Comparison of ENCODE assay signal across 31 cellular contexts in the genomic region with DNA sequence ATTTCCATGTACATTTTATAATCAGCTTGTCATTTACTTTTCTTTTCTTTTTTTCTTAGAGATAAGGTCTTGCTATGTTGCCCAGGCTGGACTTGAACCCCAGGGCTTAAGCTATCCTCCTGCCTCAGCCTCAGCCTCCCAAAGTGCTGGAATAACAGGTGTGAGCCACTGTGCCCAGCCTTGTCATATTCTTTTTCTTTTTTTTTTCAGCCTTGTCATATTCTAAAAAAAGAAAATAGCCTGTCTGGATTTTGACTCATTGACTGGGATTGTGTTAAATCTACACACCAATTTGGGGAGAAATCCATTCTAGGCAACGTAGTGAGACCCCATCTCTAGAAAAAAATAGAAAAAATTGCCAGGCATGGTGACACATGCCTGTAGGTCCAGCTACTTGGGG.
"Had no signal": no experiment of that assay in that cellular context is flagged by ENCODE, and none has a peak within 500 bp of the region (broad histone marks: within the 10 kb centered on the region; RNA-seq: fewer than 3 reads in every experiment).

No MANE protein-coding gene starts in this region.

- H3K27ac Mint-ChIP-seq: activated CD4-positive, alpha-beta memory T cell treated with anti-CD3 and anti-CD28 coated beads, Interleukin-2, amount 10 ng/mL, durations not matched to agents 7 days and 5 days; activated naive CD4-positive, alpha-beta T cell treated with anti-CD3 and anti-CD28 coated beads for 36 hours; activated naive CD8-positive, alpha-beta T cell; activated T-helper 17 cell treated with anti-CD3 and anti-CD28 coated beads, Interleukin-2, amount 50 U/mL, for 72 hours; brain; IgD-negative memory B cell had no signal

- H3K9me3 Mint-ChIP-seq: activated CD4-positive, alpha-beta memory T cell treated with anti-CD3 and anti-CD28 coated beads, Interleukin-2, amount 10 ng/mL, durations not matched to agents 7 days and 5 days; activated naive CD4-positive, alpha-beta T cell treated with anti-CD3 and anti-CD28 coated beads for 36 hours; activated T-helper 17 cell treated with anti-CD3 and anti-CD28 coated beads, Interleukin-2, amount 50 U/mL, for 72 hours; brain; IgD-negative memory B cell had no signal

- H3K4me3 Mint-ChIP-seq: activated CD4-positive, alpha-beta memory T cell treated with anti-CD3 and anti-CD28 coated beads, Interleukin-2, amount 10 ng/mL, durations not matched to agents 7 days and 5 days; activated naive CD4-positive, alpha-beta T cell treated with anti-CD3 and anti-CD28 coated beads for 36 hours; activated naive CD8-positive, alpha-beta T cell; activated T-helper 17 cell treated with anti-CD3 and anti-CD28 coated beads, Interleukin-2, amount 50 U/mL, for 72 hours; brain; IgD-negative memory B cell had no signal

- H3K9me3 ChIP-seq: MG63 had no signal

- H3K4me3 ChIP-seq: MG63, SK-N-MC had no signal

- H3K27ac ChIP-seq: SK-N-MC, VCaP had no signal

- DNase-seq: activated CD4-positive, alpha-beta memory T cell treated with anti-CD3 and anti-CD28 coated beads, Interleukin-2, amount 10 ng/mL, durations not matched to agents 7 days and 5 days; activated CD4-positive, alpha-beta T cell treated with anti-CD3 and anti-CD28 coated beads, Interleukin-2, amount 50 U/mL, for 1 hour; activated CD4-positive, CD25-positive, alpha-beta regulatory T cell; activated gamma-delta T cell; activated naive CD4-positive, alpha-beta T cell treated with anti-CD3 and anti-CD28 coated beads for 36 hours; activated T-cell treated with anti-CD3 and anti-CD28 coated beads for 4 hours; activated T-cell treated with anti-CD3 and anti-CD28 coated beads, Interleukin-2, amount 50 U/mL, for 48 hours; KG1; MG63; MV-4-11; NCI-H1092 treated with DMSO at 0.1 percent for 48 hours; NCI-H1417 treated with DMSO at 0.1 percent for 48 hours; NCI-H1694; NCI-H2029; NCI-H2107; NCI-H2171 treated with DMSO at 0.1 percent for 48 hours; NCI-H510A; NCI-H526 treated with DMSO at 0.1 percent for 48 hours; NCI-H82; NK-92 treated with Interleukin-12 subunit alpha and Interleukin-12 subunit beta, amount 100 ng/mL, for 24 hours; OCI-M1; RPMI8226; T-helper 1 cell had no signal

- ATAC-seq: activated T-helper 17 cell treated with anti-CD3 and anti-CD28 coated beads, Interleukin-2, amount 50 U/mL, for 72 hours; Panc1; Right ventricle myocardium inferior had no signal

- H3K4me1 Mint-ChIP-seq: activated CD4-positive, alpha-beta memory T cell treated with anti-CD3 and anti-CD28 coated beads, Interleukin-2, amount 10 ng/mL, durations not matched to agents 7 days and 5 days; activated T-helper 17 cell treated with anti-CD3 and anti-CD28 coated beads, Interleukin-2, amount 50 U/mL, for 72 hours; IgD-negative memory B cell had no signal

- H3K36me3 ChIP-seq: MG63 had no signal

- H3K27me3 ChIP-seq: MG63 had no signal

- H3K27me3 Mint-ChIP-seq: activated CD4-positive, alpha-beta memory T cell treated with anti-CD3 and anti-CD28 coated beads, Interleukin-2, amount 10 ng/mL, durations not matched to agents 7 days and 5 days; activated naive CD8-positive, alpha-beta T cell; activated T-helper 17 cell treated with anti-CD3 and anti-CD28 coated beads, Interleukin-2, amount 50 U/mL, for 72 hours; brain; IgD-negative memory B cell had no signal

- H3K36me3 Mint-ChIP-seq: brain, IgD-negative memory B cell had no signal
